ENCODE assay signal across 9 cellular contexts in the genomic region with DNA sequence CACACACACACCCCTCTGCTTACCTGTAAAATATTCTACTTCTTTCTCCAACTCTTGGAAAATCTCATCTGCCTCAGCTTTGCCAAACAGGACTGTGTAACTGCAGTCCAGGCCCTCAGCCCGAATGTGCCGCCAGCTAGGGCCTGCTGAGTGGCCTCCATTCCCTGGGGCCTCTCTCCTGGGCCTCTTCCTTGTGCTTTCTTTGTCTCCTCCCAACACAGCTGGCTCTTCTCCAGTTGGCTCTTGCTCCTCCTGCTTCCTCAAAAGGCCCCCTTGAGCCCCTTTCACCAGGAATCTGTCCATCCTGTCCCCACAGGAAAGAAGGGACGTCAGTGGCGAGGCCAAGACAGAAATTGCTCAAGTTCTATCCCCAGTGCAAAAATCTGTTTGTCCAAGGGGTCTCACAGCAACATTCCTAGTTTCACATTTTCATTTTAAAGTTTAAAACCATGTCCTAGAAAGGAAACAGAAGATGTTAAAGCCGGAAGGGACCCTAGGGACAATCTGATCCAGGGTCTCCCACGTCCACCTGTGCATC. TPM values are rescaled to one million over a fixed set of nuclear protein-coding genes. Genes with fewer than 3 reads are reported as not detected.
A peak's percentile ranks its signal among the peaks of the same experiment; 100 is the strongest.
DNase-seq lines count a peak whose midpoint lies in the region; ATAC-seq, FAIRE-seq and TF ChIP-seq lines count a peak whose summit lies in the region.
"Had no signal": no experiment of that assay in that cellular context is flagged by ENCODE, and none has a peak within 500 bp of the region (broad histone marks: within the 10 kb centered on the region; RNA-seq: fewer than 3 reads in every experiment).

No MANE protein-coding gene starts in this region.

- peak overlapping the region; percentile 52 to 68 (median 56) for H3K4me3 ChIP-seq in BLaER1 treated with 17β-estradiol and CSF1 and Interleukin-3, amounts not matched to agents 10 nM and 100 nM
- peak overlapping the region; percentile 76 for H3K4me3 ChIP-seq in Karpas-422 (ENCODE audit: low read length)

- H2AFZ ChIP-seq in Karpas-422 (ENCODE audit: low read length): peak overlapping the region; percentile 77

- DNase-seq in Karpas-422 (peak; percentile 44), nephron progenitor cell (no peak), putamen (ENCODE audit: low spot score) (no peak), NCI-H510A (lab: John Stamatoyannopoulos, UW) (no peak), NCI-H1105 treated with DMSO at 0.1 percent for 48 hours (lab: John Stamatoyannopoulos, UW) (no peak), GM12891 (ENCODE audit: insufficient read length, low spot score) (no peak)
- DNase-seq in central memory CD8-positive, alpha-beta T cell (ENCODE audit: low spot score in 2 of 2): no peak

- peaks cover 17% of the 10 kb centered on the region for H3K36me3 Mint-ChIP-seq in central memory CD8-positive, alpha-beta T cell (ENCODE audit: insufficient read depth)
- peaks cover 39% of the 10 kb centered on the region for H3K36me3 Mint-ChIP-seq in nephron progenitor cell (ENCODE audit: low read depth)

- peak overlapping the region; percentile 81 for H3K4me3 Mint-ChIP-seq in central memory CD8-positive, alpha-beta T cell
- peak overlapping the region; percentile 77 for H3K4me3 Mint-ChIP-seq in nephron progenitor cell

- no peak for ATAC-seq in central memory CD8-positive, alpha-beta T cell (replicated peaks; ENCODE audit: extremely low read depth, poor library complexity, severe bottlenecking)

- TF ChIP-seq POLR2A in GM12891 (IDR thresholded peaks at IDR 0.05; ENCODE audit: low read depth, low read length): no peak

- no peaks in the 10 kb centered on the region for H3K27me3 ChIP-seq in BLaER1 treated with 17β-estradiol and CSF1 and Interleukin-3, amounts not matched to agents 10 nM and 100 nM
- no peaks in the 10 kb centered on the region for H3K27me3 ChIP-seq in Karpas-422 (ENCODE audit: low read length)

- H3K27ac Mint-ChIP-seq in central memory CD8-positive, alpha-beta T cell (ENCODE audit: low read depth): peak overlapping the region; percentile 87
- H3K27ac Mint-ChIP-seq in nephron progenitor cell: no peak overlapping the region

- FAIRE-seq in GM12891 (lab: Jason Lieb, UNC): no peak
- FAIRE-seq: colon had no signal

- H3K9ac ChIP-seq in BLaER1 treated with 17β-estradiol and CSF1 and Interleukin-3, amounts not matched to agents 10 nM and 100 nM: peak overlapping the region; percentile 46 to 73 (median 67)
- peak overlapping the region; percentile 82 for H3K9ac ChIP-seq in Karpas-422 (ENCODE audit: low read length)

- no peaks in the 10 kb centered on the region for H3K9me3 ChIP-seq in BLaER1 treated with 17β-estradiol and CSF1 and Interleukin-3, amounts not matched to agents 10 nM and 100 nM (replicated peaks in 1 of 11)
- H3K9me3 ChIP-seq in Karpas-422 (ENCODE audit: low read length): no peaks in the 10 kb centered on the region

- H4K20me1 ChIP-seq in BLaER1 treated with 17β-estradiol and CSF1 and Interleukin-3, amounts not matched to agents 10 nM and 100 nM: peaks cover 0 to 14% (median 0%) of the 10 kb centered on the region in 11 experiments; a peak in 3 of 22 replicates
- no peaks in the 10 kb centered on the region for H4K20me1 ChIP-seq in Karpas-422 (ENCODE audit: insufficient read depth, low read depth, low read length)

- peaks cover 36% of the 10 kb centered on the region for H3K79me2 ChIP-seq in Karpas-422 (ENCODE audit: low read length)

- H3K9me3 Mint-ChIP-seq in central memory CD8-positive, alpha-beta T cell: no peaks in the 10 kb centered on the region
- peaks cover 9% of the 10 kb centered on the region for H3K9me3 Mint-ChIP-seq in nephron progenitor cell

- H3K27me3 Mint-ChIP-seq in central memory CD8-positive, alpha-beta T cell: no peaks in the 10 kb centered on the region
- no peaks in the 10 kb centered on the region for H3K27me3 Mint-ChIP-seq in nephron progenitor cell (ENCODE audit: low read depth, poor library complexity)

- peak overlapping the region; percentile 4 to 75 (median 60); a peak in 20 of 22 replicates for H3K27ac ChIP-seq in BLaER1 treated with 17β-estradiol and CSF1 and Interleukin-3, amounts not matched to agents 10 nM and 100 nM
- peak overlapping the region; percentile 69 for H3K27ac ChIP-seq in Karpas-422 (ENCODE audit: low read length)

- no peak for TF ChIP-seq CTCF in nephron progenitor cell (IDR thresholded peaks at IDR 0.05)

- peaks cover 25 to 67% (median 51%) of the 10 kb centered on the region in 10 experiments for H3K4me1 ChIP-seq in BLaER1 treated with 17β-estradiol and CSF1 and Interleukin-3, amounts not matched to agents 10 nM and 100 nM
- peaks cover 36% of the 10 kb centered on the region for H3K4me1 ChIP-seq in Karpas-422 (ENCODE audit: low read length)

- H3K36me3 ChIP-seq in BLaER1 treated with 17β-estradiol and CSF1 and Interleukin-3, amounts not matched to agents 10 nM and 100 nM: peaks cover 18 to 43% (median 29%) of the 10 kb centered on the region in 11 experiments; a peak in 20 of 22 replicates
- H3K36me3 ChIP-seq in Karpas-422 (ENCODE audit: insufficient read depth, low read length): peaks cover 20% of the 10 kb centered on the region; the same call in 1 of the 2 replicates

- H3K9me2 ChIP-seq in Karpas-422 (replicated peaks; ENCODE audit: insufficient read depth, low read length): no peaks in the 10 kb centered on the region

- peaks cover 26% of the 10 kb centered on the region for H3K4me1 Mint-ChIP-seq in central memory CD8-positive, alpha-beta T cell
- H3K4me1 Mint-ChIP-seq in nephron progenitor cell: peaks cover 41% of the 10 kb centered on the region

- H3K4me2 ChIP-seq in BLaER1 treated with 17β-estradiol and CSF1 and Interleukin-3, amounts not matched to agents 10 nM and 100 nM: peak overlapping the region; percentile 74 to 97 (median 88)
- H3K4me2 ChIP-seq in Karpas-422 (ENCODE audit: low read depth, low read length, poor library complexity, severe bottlenecking): peak overlapping the region; percentile 74

TF ChIP-seq in GM12891, 5 proteins besides CTCF, POLR2A, EP300 and RAD21:
- no peak for TF ChIP-seq SPI1 (IDR thresholded peaks at IDR 0.05; ENCODE audit: low read depth, low read length)
- no peak for TF ChIP-seq TAF1 (IDR thresholded peaks at IDR 0.05; ENCODE audit: low read depth, low read length)
- no peak for TF ChIP-seq POLR2AphosphoS5 (IDR thresholded peaks at IDR 0.05; ENCODE audit: low read depth, low read length)
- no peak for TF ChIP-seq POU2F2 (IDR thresholded peaks at IDR 0.05; ENCODE audit: low read depth, low read length)
- no peak for TF ChIP-seq PAX5 (IDR thresholded peaks at IDR 0.05; ENCODE audit: insufficient read depth, low read length, severe bottlenecking)

RNA-seq across cellular contexts. Expression of gene ALKBH2, which starts 0.7 kb away (rescaled TPM):
- total RNA-seq in Karpas-422 (2014; rRNA removed; shearing (Covaris generic); ENCODE audit: low replicate concordance): 30.6 and 47.7 TPM in 2 replicates
- polyA plus RNA-seq in GM12891 (2012; ENCODE audit: low read depth, missing spikeins): 20.5 TPM

RNA-seq across cellular contexts. Expression of gene UNG, which starts 4.8 kb away (rescaled TPM):
- 28.8 and 31.6 TPM in 2 replicates for total RNA-seq in Karpas-422 (2014; rRNA removed; shearing (Covaris generic); ENCODE audit: low replicate concordance)
- 31.9 TPM for polyA plus RNA-seq in GM12891 (2012; ENCODE audit: low read depth, missing spikeins)

RNA-seq across cellular contexts. Expression of gene ACACB, which starts 23.8 kb away (rescaled TPM):
- total RNA-seq in Karpas-422 (2014; rRNA removed; shearing (Covaris generic); ENCODE audit: low replicate concordance): 6.5 and 12.3 TPM in 2 replicates
- polyA plus RNA-seq in GM12891 (2012; ENCODE audit: low read depth, missing spikeins): 0.33 TPM

RNA-seq across cellular contexts. Expression of gene USP30, which starts 40.2 kb away (rescaled TPM):
- 19.3 and 23.7 TPM in 2 replicates for total RNA-seq in Karpas-422 (2014; rRNA removed; shearing (Covaris generic); ENCODE audit: low replicate concordance)
- polyA plus RNA-seq in GM12891 (2012; ENCODE audit: low read depth, missing spikeins): 3.3 TPM
